In the genomic region with DNA sequence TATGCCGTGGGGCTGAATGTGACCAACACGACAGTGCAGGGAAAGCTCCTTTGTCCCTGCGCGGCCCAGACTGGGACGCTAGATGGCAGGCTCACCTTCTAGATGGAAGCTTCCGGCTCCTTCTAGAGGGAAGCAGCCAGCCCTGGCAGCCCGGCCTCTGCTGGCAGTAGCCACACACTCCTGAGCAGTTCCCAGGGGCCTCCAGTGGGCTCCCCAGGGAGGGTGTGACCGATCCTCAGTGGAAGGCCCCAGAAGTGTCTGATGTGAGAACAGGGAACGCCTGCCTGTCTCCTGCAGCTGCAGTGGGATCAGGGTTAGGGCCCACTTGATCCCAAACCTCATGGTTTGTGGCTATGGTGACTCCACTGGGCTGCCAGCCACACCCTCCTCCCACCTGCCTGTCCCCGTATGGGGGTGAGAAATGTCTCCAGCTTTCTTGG, we compare ENCODE assay signal across 7 cellular contexts. TPM values are rescaled to one million over a fixed set of nuclear protein-coding genes. Genes with fewer than 3 reads are reported as not detected.
A peak's percentile ranks its signal among the peaks of the same experiment; 100 is the strongest.
DNase-seq lines count a peak whose midpoint lies in the region; ATAC-seq lines count a peak whose summit lies in the region.

No MANE protein-coding gene starts in this region.

- intact Hi-C loops in left cardiac atrium (cut with DNase I) (loop anchor here in 1 of 2 donors (2.0 kb wide), 1 partner anchor 912 kb away; no protein-coding TSS in a partner anchor), sciatic nerve (cut with DNase I) (loop anchor here (10.0 kb wide), 1 partner anchor 430 kb away; no protein-coding TSS in a partner anchor)

- H3K9ac ChIP-seq in adipocyte (ENCODE audit: low read length): peak overlapping the region; percentile 51

- H3K4me1 ChIP-seq in adipocyte (ENCODE audit: control insufficient read depth, insufficient read depth, low read length): peaks cover 4% of the 10 kb centered on the region

- peaks cover 34% of the 10 kb centered on the region for H3K27me3 ChIP-seq in adipocyte (replicated peaks; ENCODE audit: control insufficient read depth, insufficient read depth, low read length)

- ATAC-seq in GM18499 (IDR thresholded peaks at IDR 0.05; ENCODE audit: insufficient read depth, unreplicated experiment): peak; percentile 93
- peak; percentile 97 for ATAC-seq in HG02884 (IDR thresholded peaks at IDR 0.05; ENCODE audit: unreplicated experiment)
- ATAC-seq in left cardiac atrium: peak; percentile 97 to 98
- ATAC-seq in sciatic nerve: peak; percentile 96

- H3K4me3 ChIP-seq in adipocyte (ENCODE audit: low read length): no peak overlapping the region

- H3K36me3 ChIP-seq in adipocyte (ENCODE audit: control insufficient read depth, insufficient read depth, low read length, severe bottlenecking): no peaks in the 10 kb centered on the region

- DNase-seq in NCI-H146 treated with DMSO at 0.1 percent for 48 hours (lab: John Stamatoyannopoulos, UW; ENCODE audit: unreplicated experiment) (peak; percentile 82), T follicular helper cell (ENCODE audit: low read depth) (peak; percentile 60), adipocyte (ENCODE audit: low read depth) (peak; percentile 95), left cardiac atrium (peak; percentile 85), sciatic nerve (ENCODE audit: low spot score) (peak; percentile 89)

- H3K9me3 ChIP-seq in adipocyte (ENCODE audit: control insufficient read depth, low read length): no peaks in the 10 kb centered on the region

RNA-seq across cellular contexts. Expression of a gene that starts 48.5 kb away (rescaled TPM):
- total RNA-seq in left cardiac atrium (10 to 100 TPM; 64.4 to 96.9 TPM), sciatic nerve (59.7 TPM)
